9 cellular contexts compared by ENCODE assay signal in the genomic region with DNA sequence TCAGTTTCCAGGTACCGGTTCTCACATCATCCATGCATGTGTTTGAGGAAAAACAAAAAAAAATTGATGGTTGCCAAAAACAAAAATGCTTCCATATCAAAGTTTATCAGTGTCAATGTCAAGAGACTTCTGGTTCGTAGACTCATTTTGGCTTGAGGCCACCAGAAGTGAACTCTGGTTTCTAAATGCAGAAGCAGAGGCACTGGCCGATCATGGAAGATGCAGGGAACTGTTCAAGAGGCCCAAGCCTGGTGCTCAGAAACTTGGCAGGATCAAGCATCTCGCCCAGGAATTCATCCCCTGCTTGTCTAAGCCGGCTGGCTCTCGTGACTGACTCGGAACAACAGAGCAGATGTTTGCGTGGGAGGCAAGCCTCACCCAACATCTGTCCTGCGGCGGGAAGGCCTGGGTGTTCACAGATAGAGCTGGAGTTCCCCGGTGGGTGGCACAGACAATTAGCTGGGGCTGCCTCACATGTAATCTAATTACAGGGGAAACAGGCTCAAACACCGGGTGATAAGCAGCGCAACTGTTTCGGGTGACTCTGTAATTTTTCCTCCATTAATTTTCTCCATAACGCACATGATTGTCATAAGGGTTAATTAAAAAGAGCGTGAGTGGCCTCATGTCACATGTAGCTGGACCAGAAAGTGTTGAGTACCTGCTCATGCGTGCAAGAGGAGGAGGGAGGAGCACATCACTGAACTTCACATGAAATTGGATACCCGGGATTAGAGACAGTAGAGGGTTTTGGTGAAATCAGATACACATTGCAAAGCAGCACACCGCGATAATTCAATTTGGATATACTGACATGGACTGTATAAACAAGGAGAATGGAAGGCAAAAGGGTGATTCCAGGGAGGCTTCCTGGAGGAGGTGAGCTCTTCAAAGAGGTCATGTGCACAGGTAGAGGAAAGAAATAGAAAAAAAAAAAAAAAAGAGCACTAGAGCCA.
A peak's percentile ranks its signal among the peaks of the same experiment; 100 is the strongest.
DNase-seq lines count a peak whose midpoint lies in the region; ATAC-seq and TF ChIP-seq lines count a peak whose summit lies in the region.
"Had no signal": no experiment of that assay in that cellular context is flagged by ENCODE, and none has a peak within 500 bp of the region (broad histone marks: within the 10 kb centered on the region; RNA-seq: fewer than 3 reads in every experiment).

No MANE protein-coding gene starts in this region.

- H3K36me3 ChIP-seq in MM.1S (replicated peaks; ENCODE audit: insufficient read depth, low read length), result no peaks in the 10 kb centered on the region

- no peaks in the 10 kb centered on the region for H3F3A ChIP-seq in MM.1S (ENCODE audit: insufficient read depth, low read length)

- no peak overlapping the region for H3K4me2 ChIP-seq in MM.1S (ENCODE audit: low read depth, low read length)

- H3K9me2 ChIP-seq in MM.1S (replicated peaks; ENCODE audit: insufficient read depth, low read length), result no peaks in the 10 kb centered on the region

- DNase-seq in COLO668 (lab: John Stamatoyannopoulos, UW; ENCODE audit: unreplicated experiment) (peak; percentile 88), NCI-H524 treated with DMSO at 0.1 percent for 48 hours (lab: John Stamatoyannopoulos, UW) (peak; percentile 96), left ventricle myocardium superior (peak; percentile 78), MM.1S (no peak), RKO (ENCODE audit: low spot score) (no peak)
- DNase-seq in stimulated activated CD4-positive, alpha-beta T cell treated with anti-CD3 and anti-CD28 coated beads, Interleukin-2, amount 100 ng/mL, for 24 hours, result peak; percentile 51 to 65

- H3K36me3 Mint-ChIP-seq in activated T-helper 17 cell treated with anti-CD3 and anti-CD28 coated beads, Interleukin-2, amount 50 U/mL, for 72 hours (ENCODE audit: low read depth), result no peaks in the 10 kb centered on the region

- H3K4me3 ChIP-seq in MM.1S (ENCODE audit: low read length), result no peak overlapping the region

- peaks cover 8% of the 10 kb centered on the region for H3K4me1 Mint-ChIP-seq in activated T-helper 17 cell treated with anti-CD3 and anti-CD28 coated beads, Interleukin-2, amount 50 U/mL, for 72 hours

- no peaks in the 10 kb centered on the region for H3K9me3 Mint-ChIP-seq in activated T-helper 17 cell treated with anti-CD3 and anti-CD28 coated beads, Interleukin-2, amount 50 U/mL, for 72 hours

- ATAC-seq in HG02623 (IDR thresholded peaks at IDR 0.05; ENCODE audit: unreplicated experiment), result peak; percentile 60
- peak; percentile 77 for ATAC-seq in activated T-helper 17 cell treated with anti-CD3 and anti-CD28 coated beads, Interleukin-2, amount 50 U/mL, for 72 hours (replicated peaks)
- peak; percentile 78 for ATAC-seq in left ventricle myocardium superior
- ATAC-seq: HCT116 had no signal

- intact Hi-C loops in left ventricle myocardium superior (cut with micrococcal nuclease), result no loop called here

- H2AFZ ChIP-seq in MM.1S (ENCODE audit: low read length), result no peak overlapping the region

- peak overlapping the region; percentile 58 for H3K4me3 Mint-ChIP-seq in activated T-helper 17 cell treated with anti-CD3 and anti-CD28 coated beads, Interleukin-2, amount 50 U/mL, for 72 hours

- no peak overlapping the region for H3K27ac ChIP-seq in MM.1S (ENCODE audit: low read length)

- H3K27ac Mint-ChIP-seq in activated T-helper 17 cell treated with anti-CD3 and anti-CD28 coated beads, Interleukin-2, amount 50 U/mL, for 72 hours, result peak overlapping the region; percentile 39

- H3K9ac ChIP-seq in MM.1S (ENCODE audit: low read length), result no peak overlapping the region

- H3K27me3 ChIP-seq in MM.1S (replicated peaks; ENCODE audit: insufficient read depth, low read length), result peaks cover 56% of the 10 kb centered on the region

- H3K4me1 ChIP-seq in MM.1S (ENCODE audit: low read length), result no peaks in the 10 kb centered on the region

- no peaks in the 10 kb centered on the region for H4K20me1 ChIP-seq in MM.1S (ENCODE audit: insufficient read depth, low read length)

- H3K27me3 Mint-ChIP-seq in activated T-helper 17 cell treated with anti-CD3 and anti-CD28 coated beads, Interleukin-2, amount 50 U/mL, for 72 hours, result peaks cover 49% of the 10 kb centered on the region

- no peak for TF ChIP-seq CTCF in MM.1S (IDR thresholded peaks at IDR 0.05; ENCODE audit: low read length)

- H3K79me2 ChIP-seq in MM.1S (ENCODE audit: low read length), result no peaks in the 10 kb centered on the region

- H3K9me3 ChIP-seq in MM.1S (replicated peaks; ENCODE audit: insufficient read depth, low read length), result no peaks in the 10 kb centered on the region

Comparison
In these comparisons a context has a peak if more than half of its experiments do, and no peak if none do; other contexts are left out.
1. DNase-seq: peak in COLO668 (single experiment), NCI-H524 treated with DMSO at 0.1 percent for 48 hours (single experiment), left ventricle myocardium superior (single experiment) and stimulated activated CD4-positive, alpha-beta T cell treated with anti-CD3 and anti-CD28 coated beads, Interleukin-2, amount 100 ng/mL, for 24 hours (2 of 2); none in MM.1S (single experiment) and RKO (single experiment).
2. Peak in every context shown above with its lines, with median percentiles within 50 percentile points of each other: ATAC-seq.